1 cellular context compared by ENCODE assay signal in genomic region chr11:88307749-88308425, GRCh38.
TF ChIP-seq lines count a peak whose summit lies in the region.

No MANE protein-coding gene starts in this region.

TF ChIP-seq in GM12878, 131 proteins besides CTCF, POLR2A, EP300 and RAD21 (continued from another document):
- TF ChIP-seq NKRF (conservative IDR thresholded peaks at IDR 0.05) (no peak), SIN3A (IDR thresholded peaks at IDR 0.05; ENCODE audit: low read depth, low read length) (no peak), KAT2A (conservative IDR thresholded peaks at IDR 0.05; ENCODE audit: control insufficient read depth, low read depth, low read length) (no peak), FOXM1 (IDR thresholded peaks at IDR 0.05; ENCODE audit: low read depth, low read length) (peak; percentile 96), STAT3 (IDR thresholded peaks at IDR 0.05; ENCODE audit: low read depth, low read length) (no peak), CUX1 (IDR thresholded peaks at IDR 0.05; ENCODE audit: insufficient replicate concordance, low read depth, low read length) (peak; percentile 76), EZH2 (IDR thresholded peaks at IDR 0.05; ENCODE audit: borderline replicate concordance, control insufficient read depth, low read depth, low read length) (no peak)
